Comparison of ENCODE assay signal across 17 cellular contexts in genomic region chr1:181257117-181257516, GRCh38.
DNase-seq lines count a peak whose midpoint lies in the region; ATAC-seq, FAIRE-seq and TF ChIP-seq lines count a peak whose summit lies in the region.
"Had no signal": no experiment of that assay in that cellular context is flagged by ENCODE, and none has a peak within 500 bp of the region (broad histone marks: within the 10 kb centered on the region; RNA-seq: fewer than 3 reads in every experiment).

No MANE protein-coding gene starts in this region.

- H3K27me3 ChIP-seq in CD4-positive, alpha-beta T cell (ENCODE audit: control insufficient read depth, insufficient read depth, low read length): peaks cover 5% of the 10 kb centered on the region

- H3K27ac ChIP-seq in CD4-positive, alpha-beta T cell (ENCODE audit: low read depth, low read length): no peak overlapping the region

- POLR2A ChIA-PET in CD4-positive, alpha-beta T cell (lab: Charles Lee): no interaction called here

- DNase-seq in GM18507 (ENCODE audit: extremely low spot score, insufficient read length, low read depth): peak; percentile 43
- no peak for DNase-seq in Right ventricle myocardium superior
- no peak for DNase-seq in CD4-positive, alpha-beta T cell
- no peak for DNase-seq in activated T-cell treated with anti-CD3 and anti-CD28 coated beads, Interleukin-2, amount 50 U/mL, for 1 hour
- no peak for DNase-seq in NOMO-1 treated with DMSO at 0.1 percent for 48 hours (lab: John Stamatoyannopoulos, UW; ENCODE audit: unreplicated experiment)
- DNase-seq: ACHN; activated CD8-positive, alpha-beta T cell treated with anti-CD3 and anti-CD28 coated beads for 36 hours; activated gamma-delta T cell; COR-L47; IMR-90; left ventricle myocardium superior; naive B cell; SIG-M5; T1000 had no signal

- no peak overlapping the region for H3K4me3 Mint-ChIP-seq in CD4-positive, alpha-beta T cell
- H3K4me3 Mint-ChIP-seq: activated CD8-positive, alpha-beta T cell treated with anti-CD3 and anti-CD28 coated beads for 36 hours; naive B cell had no signal

- peak; percentile 91 for ATAC-seq in GM19397 (IDR thresholded peaks at IDR 0.05; ENCODE audit: unreplicated experiment)
- ATAC-seq in HG02623 (IDR thresholded peaks at IDR 0.05; ENCODE audit: unreplicated experiment): peak; percentile 93
- ATAC-seq in HG03432 (IDR thresholded peaks at IDR 0.05; ENCODE audit: unreplicated experiment): peak; percentile 86
- no peak for ATAC-seq in Right ventricle myocardium superior (ENCODE audit: poor library complexity)
- no peak for ATAC-seq in CD4-positive, alpha-beta T cell (ENCODE audit: poor library complexity)
- ATAC-seq: activated CD8-positive, alpha-beta T cell treated with anti-CD3 and anti-CD28 coated beads for 36 hours; left ventricle myocardium superior had no signal

- peaks cover 9% of the 10 kb centered on the region for H3K9me3 ChIP-seq in CD4-positive, alpha-beta T cell (ENCODE audit: control insufficient read depth, low read length)

- no peaks in the 10 kb centered on the region for H3K9me3 Mint-ChIP-seq in CD4-positive, alpha-beta T cell

- no peak for TF ChIP-seq CTCF in CD4-positive, alpha-beta T cell (IDR thresholded peaks at IDR 0.05)

- no peaks in the 10 kb centered on the region for H3K4me1 Mint-ChIP-seq in CD4-positive, alpha-beta T cell (ENCODE audit: low read depth)

- H3K27me3 Mint-ChIP-seq in CD4-positive, alpha-beta T cell: peaks cover 14% of the 10 kb centered on the region

- no peaks in the 10 kb centered on the region for H3K36me3 Mint-ChIP-seq in CD4-positive, alpha-beta T cell (ENCODE audit: low read depth)

- FAIRE-seq in GM18507 (lab: Jason Lieb, UNC): peak; percentile 96

- H3K27ac Mint-ChIP-seq in CD4-positive, alpha-beta T cell: no peak overlapping the region
- H3K27ac Mint-ChIP-seq: activated CD8-positive, alpha-beta T cell treated with anti-CD3 and anti-CD28 coated beads for 36 hours; naive B cell had no signal

- intact Hi-C loops in Right ventricle myocardium superior (cut with DNase I): no loop called here
- intact Hi-C loops in CD4-positive, alpha-beta T cell (cut with DNase I, micrococcal nuclease): no loop called here

- CTCF ChIA-PET in CD4-positive, alpha-beta T cell (lab: Charles Lee): no interaction called here

Comparison
In these comparisons a context has a peak if more than half of its experiments do, and no peak if none do; other contexts are left out.
1. ATAC-seq: peak in GM19397 (single experiment), HG02623 (single experiment) and HG03432 (single experiment); none in Right ventricle myocardium superior (single experiment) and CD4-positive, alpha-beta T cell (single experiment).